15 cellular contexts compared by ENCODE assay signal in genomic region chr10:75071164-75071489, GRCh38. TPM values are rescaled to one million over a fixed set of nuclear protein-coding genes. Genes with fewer than 3 reads are reported as not detected.
DNase-seq lines count a peak whose midpoint lies in the region; ATAC-seq, FAIRE-seq and TF ChIP-seq lines count a peak whose summit lies in the region.
"Had no signal": no experiment of that assay in that cellular context is flagged by ENCODE, and none has a peak within 500 bp of the region (broad histone marks: within the 10 kb centered on the region; RNA-seq: fewer than 3 reads in every experiment).

No MANE protein-coding gene starts in this region.

- no peak overlapping the region for H3K23ac ChIP-seq in IMR-90 (ENCODE audit: low read depth, low read length)

- in situ Hi-C loops in IMR-90 (cut with MboI; ENCODE audit: low sequenced_read_pairs) = no loop called here

- dilution Hi-C loops in IMR-90 (cut with HindIII; ENCODE audit: low sequenced_read_pairs, unreplicated experiment) = no loop called here

- CTCF ChIA-PET in IMR-90 (lab: Yijun Ruan, JAX) = no interaction called here

- no peak overlapping the region for H4K5ac ChIP-seq in IMR-90 (ENCODE audit: low read depth, low read length)

- no peaks in the 10 kb centered on the region for H3K4me1 ChIP-seq in IMR-90 (ENCODE audit: control insufficient read depth, insufficient read depth, low read length)
- no peaks in the 10 kb centered on the region for H3K4me1 ChIP-seq in pancreas
- peaks cover 0 to 9% (median 0%) of the 10 kb centered on the region in 4 donors for H3K4me1 ChIP-seq in tibial artery
- H3K4me1 ChIP-seq: suprapubic skin had no signal

- H2BK5ac ChIP-seq in IMR-90 (ENCODE audit: low read depth, low read length, poor library complexity, severe bottlenecking) = no peak overlapping the region

- no peak overlapping the region for H3K4me3 ChIP-seq in IMR-90 (ENCODE audit: insufficient read depth, low read depth, low read length)
- no peak overlapping the region for H3K4me3 ChIP-seq in epithelial cell of esophagus (ENCODE audit: low read length)
- H3K4me3 ChIP-seq in pancreas = no peak overlapping the region
- no peak overlapping the region for H3K4me3 ChIP-seq in tibial artery
- H3K4me3 ChIP-seq: HAP-1, suprapubic skin had no signal

- no peak overlapping the region for H4K8ac ChIP-seq in IMR-90 (ENCODE audit: low read depth in 2 of 2, low read length in 2 of 2)

- ATAC-seq in IMR-90 (ENCODE audit: low read depth) (no peak), pancreas (no peak)
- ATAC-seq: natural killer cell had no signal

- no peak overlapping the region for H2AK5ac ChIP-seq in IMR-90 (ENCODE audit: low read depth, low read length)

- no peaks in the 10 kb centered on the region for H3K9me1 ChIP-seq in IMR-90 (ENCODE audit: insufficient read depth, low read length)

- no peak overlapping the region for H3K56ac ChIP-seq in IMR-90 (ENCODE audit: extremely low read depth, insufficient read depth, low read length)

- TF ChIP-seq RAD21 in IMR-90 (IDR thresholded peaks at IDR 0.05; ENCODE audit: low read length) = no peak

- WGBS in IMR-90 (ENCODE audit: extremely low coverage in 2 of 2, insufficient read length in 1 of 2), 2 experiments = no CpG with 5 or more reads among the region's 4 CpGs
- WGBS in pancreas, 2 donors = 49 to 54% methylated on average over 4 of the region's 4 CpGs

- H3K27me3 ChIP-seq in IMR-90 (ENCODE audit: control insufficient read depth, insufficient read depth, low read length) = no peaks in the 10 kb centered on the region
- H3K27me3 ChIP-seq in pancreas = no peaks in the 10 kb centered on the region
- H3K27me3 ChIP-seq in tibial artery = no peaks in the 10 kb centered on the region
- H3K27me3 ChIP-seq: suprapubic skin had no signal

- TF ChIP-seq CTCF in IMR-90 (conservative IDR thresholded peaks at IDR 0.05; ENCODE audit: low read depth, low read length) (no peak), epithelial cell of esophagus (IDR thresholded peaks at IDR 0.05; ENCODE audit: insufficient read depth, low read depth, low read length, missing control alignments) (no peak), pancreas (IDR thresholded peaks at IDR 0.05) (no peak), tibial artery (IDR thresholded peaks at IDR 0.05) (no peak)

- no peaks in the 10 kb centered on the region for H3K36me3 ChIP-seq in IMR-90 (ENCODE audit: control insufficient read depth, insufficient read depth, low read length)
- H3K36me3 ChIP-seq in pancreas = no peaks in the 10 kb centered on the region
- H3K36me3 ChIP-seq in tibial artery = no peaks in the 10 kb centered on the region
- H3K36me3 ChIP-seq: HAP-1, suprapubic skin had no signal

- H2BK20ac ChIP-seq in IMR-90 (ENCODE audit: low read depth, low read length) = no peak overlapping the region

- H3K79me1 ChIP-seq in IMR-90 (ENCODE audit: low read depth in 1 of 2, low read length in 2 of 2) = no peaks in the 10 kb centered on the region

- H4K20me1 ChIP-seq in IMR-90 (ENCODE audit: insufficient read depth, low read length) = no peaks in the 10 kb centered on the region

- no peak overlapping the region for H2AK9ac ChIP-seq in IMR-90 (replicated peaks; ENCODE audit: low read depth, low read length, poor library complexity)

- intact Hi-C loops in IMR-90 (cut with micrococcal nuclease) = no loop called here
- intact Hi-C loops in posterior vena cava (cut with DNase I) = no loop called here
- intact Hi-C loops in pancreas (cut with DNase I) = no loop called here
- intact Hi-C loops in tibial artery (cut with DNase I; ENCODE audit: low total_unique reads) = no loop called here

- H3K18ac ChIP-seq in IMR-90 (ENCODE audit: low read depth, low read length) = no peak overlapping the region

- H2BK15ac ChIP-seq in IMR-90 (ENCODE audit: low read depth, low read length) = no peak overlapping the region

- no peak overlapping the region for H3K9ac ChIP-seq in IMR-90 (ENCODE audit: low read depth, low read length)

- H3K9me3 ChIP-seq in IMR-90 (ENCODE audit: control insufficient read depth, insufficient read depth, low read length) (no peaks in the 10 kb centered on the region), pancreas (no peaks in the 10 kb centered on the region), tibial artery (no peaks in the 10 kb centered on the region)
- H3K9me3 ChIP-seq: HAP-1, suprapubic skin had no signal

- H3K27ac ChIP-seq in IMR-90 (ENCODE audit: insufficient read depth, low read length) (no peak overlapping the region), pancreas (no peak overlapping the region), tibial artery (no peak overlapping the region)
- H3K27ac ChIP-seq: suprapubic skin had no signal

- no peak overlapping the region for H3K14ac ChIP-seq in IMR-90 (replicated peaks; ENCODE audit: low read depth, low read length)

- no TSS peak for BruUV-seq in IMR-90 (replicated peaks; lab: Mats Ljungman, UMichigan)

- H3K4ac ChIP-seq in IMR-90 (ENCODE audit: low read depth, low read length) = no peak overlapping the region

- no peak overlapping the region for H3K4me2 ChIP-seq in IMR-90 (ENCODE audit: low read depth, low read length)

- no peak for FAIRE-seq in pancreas (lab: Jason Lieb, UNC)
- FAIRE-seq: small intestine had no signal

- H2BK120ac ChIP-seq in IMR-90 (ENCODE audit: low read depth, low read length) = no peak overlapping the region

- DNase-seq in IMR-90 (peak; percentile 4), epithelial cell of esophagus (ENCODE audit: low read depth) (peak; percentile 20), posterior vena cava (ENCODE audit: low spot score) (peak; percentile 40), pancreas (no peak), medulla oblongata (ENCODE audit: extremely low spot score) (no peak), tibial artery (no peak)
- no peak for DNase-seq in activated naive CD4-positive, alpha-beta T cell treated with anti-CD3 and anti-CD28 coated beads, Interleukin-2, amount 50 U/mL, for 16 hours
- DNase-seq: activated CD4-positive, alpha-beta T cell treated with anti-CD3 and anti-CD28 coated beads for 4 hours; activated T-cell treated with anti-CD3 and anti-CD28 coated beads, Interleukin-2, amount 50 U/mL, for 48 hours; effector memory CD4-positive, alpha-beta T cell; natural killer cell; small intestine had no signal

- no peak overlapping the region for H4K91ac ChIP-seq in IMR-90 (ENCODE audit: insufficient read depth, low read depth, low read length)

- POLR2A ChIA-PET in IMR-90 (lab: Charles Lee; ENCODE audit: unreplicated experiment) = no interaction called here

- H2AFZ ChIP-seq in IMR-90 (replicated peaks; ENCODE audit: low read length, poor library complexity) = peak overlapping the region; percentile 56

- TF ChIP-seq POLR2A in IMR-90 (IDR thresholded peaks at IDR 0.05; ENCODE audit: low read depth, low read length) = no peak

TF ChIP-seq in IMR-90, 13 proteins besides CTCF, POLR2A, EP300 and RAD21 (continues in another document):
- no peak for TF ChIP-seq MXI1 (IDR thresholded peaks at IDR 0.05; ENCODE audit: borderline replicate concordance, low read depth, low read length)
- TF ChIP-seq USF2 (IDR thresholded peaks at IDR 0.05; ENCODE audit: low read depth, low read length) = no peak
- no peak for TF ChIP-seq BHLHE40 (IDR thresholded peaks at IDR 0.05; ENCODE audit: low read depth, low read length)
- no peak for TF ChIP-seq RCOR1 (IDR thresholded peaks at IDR 0.05; ENCODE audit: insufficient replicate concordance, low read length)
- no peak for TF ChIP-seq CEBPB (IDR thresholded peaks at IDR 0.05; ENCODE audit: low read depth, low read length)
- no peak for TF ChIP-seq MAZ (IDR thresholded peaks at IDR 0.05; ENCODE audit: borderline replicate concordance, low read depth, low read length)
- no peak for TF ChIP-seq CHD1 (IDR thresholded peaks at IDR 0.05; ENCODE audit: low read depth, low read length)
- no peak for TF ChIP-seq SMC3 (IDR thresholded peaks at IDR 0.05; ENCODE audit: low read depth, low read length)
- no peak for TF ChIP-seq NFE2L2 (IDR thresholded peaks at IDR 0.05; ENCODE audit: low read depth, low read length)
- no peak for TF ChIP-seq RFX5 (IDR thresholded peaks at IDR 0.05; ENCODE audit: low read depth, low read length)

TF ChIP-seq in PFSK-1, 5 proteins besides CTCF, POLR2A, EP300 and RAD21:
- TF ChIP-seq TAF1 (IDR thresholded peaks at IDR 0.05; ENCODE audit: borderline replicate concordance, insufficient read depth, low read length) = no peak
- peak; percentile 54 for TF ChIP-seq FOXP2 (optimal IDR thresholded peaks at IDR 0.05; ENCODE audit: borderline replicate concordance, extremely low read depth, extremely low read length, insufficient read depth)
- TF ChIP-seq REST (IDR thresholded peaks at IDR 0.05; ENCODE audit: insufficient read depth in 1 of 2, low read depth in 2 of 2, low read length in 2 of 2) = no peak

RNA-seq across cellular contexts. Expression of gene SAMD8, which starts 40.3 kb away (rescaled TPM):
- total RNA-seq in IMR-90 (2012; rRNA removed) (28.7 and 34.2 TPM in 2 replicates), posterior vena cava (10 to 100 TPM; 26.6 to 29.6 TPM), pancreas (10 to 100 TPM in 1 of 6 donors, 1 to 10 TPM in 5; 5.1 to 10.1 (median 6.4) TPM)
- polyA plus RNA-seq in IMR-90 (2012; rRNA removed) (8.6 and 10.1 TPM in 2 replicates), pancreas (1 to 10 TPM; 2.1 to 4.4 TPM)
- 3.7 and 5.3 TPM in 2 replicates for polyA plus RNA-seq in IMR-90 (2012; cell fraction: cytosol; rRNA removed)
- polyA plus RNA-seq in IMR-90 (2012; cell fraction: nucleus; rRNA removed; ENCODE audit: low replicate concordance) = 2.2 and 12.3 TPM in 2 replicates
- 5.4 TPM for polyA plus RNA-seq in PFSK-1 (2012; ENCODE audit: insufficient read length, low read depth)

Comparison
In these comparisons a context has a peak if more than half of its experiments do, and no peak if none do; other contexts are left out.
1. DNase-seq: peak in IMR-90 (single experiment), epithelial cell of esophagus (single experiment) and posterior vena cava (single experiment); none in pancreas (0 of 6), activated naive CD4-positive, alpha-beta T cell treated with anti-CD3 and anti-CD28 coated beads, Interleukin-2, amount 50 U/mL, for 16 hours (single experiment), medulla oblongata (single experiment) and tibial artery (0 of 2).